9 cellular contexts compared by ENCODE assay signal in the genomic region with DNA sequence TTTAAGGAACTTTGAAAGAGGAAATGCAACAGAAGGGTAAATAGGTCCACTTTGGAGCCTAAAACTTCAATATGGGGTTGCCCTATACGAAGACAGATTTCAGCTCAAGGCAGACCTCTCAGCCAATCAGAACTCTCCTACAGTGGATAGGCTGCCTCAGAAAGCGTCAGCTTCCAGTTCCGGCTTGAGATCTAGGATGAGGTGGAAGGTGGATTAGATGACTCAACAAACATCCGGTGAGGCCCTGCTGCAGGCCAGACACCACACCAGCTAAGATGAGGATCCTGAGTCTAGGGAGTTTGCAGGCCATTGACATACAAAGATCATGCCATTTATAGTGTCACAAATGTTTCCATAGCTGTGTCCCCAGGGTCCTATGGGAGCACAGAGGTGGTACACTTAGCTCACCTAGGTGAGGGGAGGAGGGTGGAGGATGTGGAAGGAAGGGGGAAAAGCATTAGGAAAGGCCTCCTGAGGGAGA. TPM values are rescaled to one million over a fixed set of nuclear protein-coding genes. Genes with fewer than 3 reads are reported as not detected.
A peak's percentile ranks its signal among the peaks of the same experiment; 100 is the strongest.
DNase-seq lines count a peak whose midpoint lies in the region; ATAC-seq, FAIRE-seq and TF ChIP-seq lines count a peak whose summit lies in the region.
"Had no signal": no experiment of that assay in that cellular context is flagged by ENCODE, and none has a peak within 500 bp of the region (broad histone marks: within the 10 kb centered on the region; RNA-seq: fewer than 3 reads in every experiment).

No MANE protein-coding gene starts in this region.

- TF ChIP-seq CTCF in kidney (IDR thresholded peaks at IDR 0.05; ENCODE audit: borderline replicate concordance, extremely low read depth, insufficient read depth): no peak

- H3K27me3 Mint-ChIP-seq in memory B cell: no peaks in the 10 kb centered on the region

- H3K9ac ChIP-seq in kidney (ENCODE audit: low read length in 2 of 2): no peak overlapping the region

- intact Hi-C loops in kidney (cut with DNase I): no loop called here

- peak overlapping the region; percentile 99 for H3K27ac Mint-ChIP-seq in memory B cell

- H3K4me3 ChIP-seq in kidney (ENCODE audit: low read length in 2 of 2): no peak overlapping the region

- peaks cover 33% of the 10 kb centered on the region for H3K4me1 Mint-ChIP-seq in memory B cell

- peak overlapping the region; percentile 79 for H3K4me3 Mint-ChIP-seq in memory B cell

- no peaks in the 10 kb centered on the region for H3K9me3 ChIP-seq in kidney (ENCODE audit: control insufficient read depth in 1 of 2, low read length in 2 of 2)

- H3K36me3 Mint-ChIP-seq in memory B cell: peaks cover 31% of the 10 kb centered on the region

- H3K9me3 Mint-ChIP-seq in memory B cell: peaks cover 9% of the 10 kb centered on the region

- no peak overlapping the region for H3K27ac ChIP-seq in kidney (ENCODE audit: low read depth in 2 of 2, low read length in 2 of 2)

- no peaks in the 10 kb centered on the region for H3K36me3 ChIP-seq in kidney (ENCODE audit: control insufficient read depth in 1 of 2, insufficient read depth in 2 of 2, low read length in 2 of 2)

- DNase-seq in NCI-H82 (lab: John Stamatoyannopoulos, UW) (peak; percentile 20), NCI-H82 treated with DMSO at 0.1 percent for 48 hours (lab: John Stamatoyannopoulos, UW; ENCODE audit: unreplicated experiment) (no peak), NOMO-1 treated with DMSO at 0.1 percent for 48 hours (lab: John Stamatoyannopoulos, UW; ENCODE audit: unreplicated experiment) (peak; percentile 99), memory B cell (ENCODE audit: low spot score in 2 of 2) (peak; percentile 49 to 69), retina (no peak), kidney (no peak), NCI-H774 (lab: John Stamatoyannopoulos, UW) (no peak)

- no peak for FAIRE-seq in kidney (lab: Jason Lieb, UNC)
- FAIRE-seq: A204.1 had no signal

- ATAC-seq in HG02678 (IDR thresholded peaks at IDR 0.05; ENCODE audit: unreplicated experiment): peak; percentile 84
- ATAC-seq in memory B cell (ENCODE audit: low read depth): peak; percentile 88

- H3K4me1 ChIP-seq in kidney (ENCODE audit: control insufficient read depth in 1 of 2, insufficient read depth in 1 of 2, low read depth in 1 of 2, low read length in 2 of 2): no peaks in the 10 kb centered on the region

RNA-seq across cellular contexts. Expression of a gene that starts 7.9 kb away (rescaled TPM):
- total RNA-seq in kidney: 3.8 TPM
- 3.1 TPM for polyA plus RNA-seq in kidney (ENCODE audit: insufficient read depth, low read depth, low replicate concordance)

RNA-seq across cellular contexts. Expression of a gene that starts 48.8 kb away (rescaled TPM):
- not detected for total RNA-seq in kidney
- polyA plus RNA-seq in kidney (ENCODE audit: insufficient read depth, low read depth, low replicate concordance): not detected

Comparison
In these comparisons a context has a peak if more than half of its experiments do, and no peak if none do; other contexts are left out.
1. DNase-seq: peak in NCI-H82 (single experiment), NOMO-1 treated with DMSO at 0.1 percent for 48 hours (single experiment) and memory B cell (2 of 2); none in NCI-H82 treated with DMSO at 0.1 percent for 48 hours (single experiment), retina (single experiment), kidney (single experiment) and NCI-H774 (single experiment).